ENCODE assay signal across 8 cellular contexts in genomic region chr12:65822732-65823480, GRCh38. TPM values are rescaled to one million over a fixed set of nuclear protein-coding genes. Genes with fewer than 3 reads are reported as not detected.
A peak's percentile ranks its signal among the peaks of the same experiment; 100 is the strongest.
DNase-seq lines count a peak whose midpoint lies in the region; ATAC-seq and TF ChIP-seq lines count a peak whose summit lies in the region.

No MANE protein-coding gene starts in this region.

- H3K27ac ChIP-seq in CD8-positive, alpha-beta memory T cell (ENCODE audit: low read depth, low read length), result no peak overlapping the region
- H3K27ac ChIP-seq in HUES64 (ENCODE audit: low read depth, low read length), result peak overlapping the region; percentile 24; the same call in 1 of the 2 replicates

- H3K9me3 Mint-ChIP-seq in CD8-positive, alpha-beta memory T cell, result peaks cover 0 to 6% (median 2%) of the 10 kb centered on the region in 5 donors

- POLR2A ChIA-PET in CD8-positive, alpha-beta memory T cell (lab: Charles Lee), result no interaction called here

- in situ Hi-C loops in astrocyte of the spinal cord (cut with HindIII; ENCODE audit: low sequenced_read_pairs), result no loop called here

- no peak for ATAC-seq in HG03442 (IDR thresholded peaks at IDR 0.05; ENCODE audit: unreplicated experiment)

- H3K27me3 Mint-ChIP-seq in CD8-positive, alpha-beta memory T cell, result peaks cover 32 to 52% of the 10 kb centered on the region in 2 donors

- CTCF ChIA-PET in CD8-positive, alpha-beta memory T cell (lab: Charles Lee), result no interaction called here

- H3K4me3 ChIP-seq in CD8-positive, alpha-beta memory T cell (ENCODE audit: low read length), result no peak overlapping the region
- H3K4me3 ChIP-seq in HUES64 (ENCODE audit: low read length), result peak overlapping the region; percentile 89
- H3K4me3 ChIP-seq in astrocyte of the spinal cord (ENCODE audit: low read depth, low read length), result peak overlapping the region; percentile 89

- no peaks in the 10 kb centered on the region for H3K36me3 ChIP-seq in CD8-positive, alpha-beta memory T cell (ENCODE audit: insufficient read depth, low read length)
- no peaks in the 10 kb centered on the region for H3K36me3 ChIP-seq in HUES64 (ENCODE audit: insufficient read depth, low read length)

- WGBS in HUES64, result under 1% methylated on average over 18 of the region's 18 CpGs

- H3K4me3 Mint-ChIP-seq in CD8-positive, alpha-beta memory T cell, result peak overlapping the region in 5 of 7 donors; percentile 30 to 64 (median 61)

- H3K4me1 ChIP-seq in CD8-positive, alpha-beta memory T cell (ENCODE audit: insufficient read depth, low read length), result no peaks in the 10 kb centered on the region
- H3K4me1 ChIP-seq in HUES64 (ENCODE audit: insufficient read depth, low read length), result peaks cover 39% of the 10 kb centered on the region

- no peaks in the 10 kb centered on the region for H3K9me3 ChIP-seq in CD8-positive, alpha-beta memory T cell (ENCODE audit: low read length)
- H3K9me3 ChIP-seq in HUES64 (ENCODE audit: insufficient read depth, low read depth, low read length), result no peaks in the 10 kb centered on the region

- no peaks in the 10 kb centered on the region for H3K36me3 Mint-ChIP-seq in CD8-positive, alpha-beta memory T cell

- H3K27me3 ChIP-seq in CD8-positive, alpha-beta memory T cell (ENCODE audit: insufficient read depth, low read length, poor library complexity, severe bottlenecking), result peaks cover 4% of the 10 kb centered on the region
- H3K27me3 ChIP-seq in HUES64 (ENCODE audit: insufficient read depth, low read length), result no peaks in the 10 kb centered on the region

- peak; percentile 9 for TF ChIP-seq CTCF in astrocyte of the spinal cord (IDR thresholded peaks at IDR 0.05; ENCODE audit: low read depth, low read length)

- H3K4me1 Mint-ChIP-seq in CD8-positive, alpha-beta memory T cell, result peaks cover 12 to 26% (median 15%) of the 10 kb centered on the region in 3 donors

- H3K27ac Mint-ChIP-seq in CD8-positive, alpha-beta memory T cell, result no peak overlapping the region

- peak overlapping the region; percentile 89; the same call in 1 of the 2 replicates for H3K9ac ChIP-seq in HUES64 (ENCODE audit: low read depth, low read length)

- DNase-seq in CD8-positive, alpha-beta memory T cell, result no peak
- peak; percentile 90 for DNase-seq in astrocyte of the spinal cord (ENCODE audit: low read depth, low spot score)
- DNase-seq in kidney glomerular epithelial cell (lab: John Stamatoyannopoulos, UW), result peak; percentile 53
- no peak for DNase-seq in central memory CD4-positive, alpha-beta T cell
- DNase-seq in NCI-H2081 treated with DMSO at 0.1 percent for 48 hours (lab: John Stamatoyannopoulos, UW), result no peak
- DNase-seq in amniotic stem cell (lab: John Stamatoyannopoulos, UW), result no peak

RNA-seq across cellular contexts. Expression of gene HMGA2, which starts 1.4 kb away (rescaled TPM):
- not detected for total RNA-seq in CD8-positive, alpha-beta memory T cell
- polyA plus RNA-seq in CD8-positive, alpha-beta memory T cell, result not detected
- polyA plus RNA-seq in HUES64 (2013, experiment 1 of 2), result 156 TPM
- 179 TPM for polyA plus RNA-seq in HUES64 (2013, experiment 2 of 2)

Comparison
In these comparisons a context has a peak if more than half of its experiments do, and no peak if none do; other contexts are left out.
1. DNase-seq: peak in astrocyte of the spinal cord (single experiment) and kidney glomerular epithelial cell (single experiment); none in CD8-positive, alpha-beta memory T cell (0 of 5), central memory CD4-positive, alpha-beta T cell (single experiment), NCI-H2081 treated with DMSO at 0.1 percent for 48 hours (single experiment) and amniotic stem cell (single experiment).